ENCODE assay signal across 8 cellular contexts in genomic region chr14:80942158-80942738, GRCh38. TPM values are rescaled to one million over a fixed set of nuclear protein-coding genes. Genes with fewer than 3 reads are reported as not detected.
A peak's percentile ranks its signal among the peaks of the same experiment; 100 is the strongest.
DNase-seq lines count a peak whose midpoint lies in the region; ATAC-seq lines count a peak whose summit lies in the region.

No MANE protein-coding gene starts in this region.

- no peaks in the 10 kb centered on the region for H3K27me3 Mint-ChIP-seq in activated CD8-positive, alpha-beta T cell treated with anti-CD3 and anti-CD28 coated beads, Interleukin-2, amount 10 ng/mL, durations not matched to agents 7 days and 5 days (ENCODE audit: low read depth)

- peak; percentile 7 for DNase-seq in stimulated activated CD4-positive, alpha-beta T cell treated with anti-CD3 and anti-CD28 coated beads, Interleukin-15, amount 100 ng/mL, for 24 hours
- DNase-seq in stimulated activated CD4-positive, alpha-beta T cell treated with anti-CD3 and anti-CD28 coated beads, Interleukin-4, amount 100 ng/mL, for 24 hours, result no peak
- no peak for DNase-seq in activated CD8-positive, alpha-beta T cell treated with anti-CD3 and anti-CD28 coated beads, Interleukin-2, amount 10 ng/mL, durations not matched to agents 7 days and 5 days
- no peak for DNase-seq in SKM-1 (lab: John Stamatoyannopoulos, UW; ENCODE audit: unreplicated experiment)
- DNase-seq in HuH-7.5 (ENCODE audit: low spot score), result no peak

- H3K9me3 Mint-ChIP-seq in activated CD8-positive, alpha-beta T cell treated with anti-CD3 and anti-CD28 coated beads, Interleukin-2, amount 10 ng/mL, durations not matched to agents 7 days and 5 days (ENCODE audit: insufficient read depth), result no peaks in the 10 kb centered on the region

- POLR2A ChIA-PET in activated CD8-positive, alpha-beta T cell treated with anti-CD3 and anti-CD28 coated beads, Interleukin-2, amount 10 ng/mL, durations not matched to agents 7 days and 5 days (lab: Charles Lee), result interaction anchor here (1.0 to 4.7 kb wide), 9 partner anchors 9 to 279 kb away, joined by 3 to 43 read pairs (median 7); partner anchors contain the start of genes GTF2A1 and TSHR

- H3K4me3 ChIP-seq in iPS-11a (ENCODE audit: low read depth, low read length) (peak overlapping the region; percentile 94), thymus (ENCODE audit: low read length) (peak overlapping the region; percentile 76)

- peaks cover 1% of the 10 kb centered on the region for H3K36me3 Mint-ChIP-seq in activated CD8-positive, alpha-beta T cell treated with anti-CD3 and anti-CD28 coated beads, Interleukin-2, amount 10 ng/mL, durations not matched to agents 7 days and 5 days (ENCODE audit: low read depth)

- H3K27me3 ChIP-seq in thymus (ENCODE audit: control insufficient read depth, insufficient read depth), result no peaks in the 10 kb centered on the region

- CTCF ChIA-PET in activated CD8-positive, alpha-beta T cell treated with anti-CD3 and anti-CD28 coated beads, Interleukin-2, amount 10 ng/mL, durations not matched to agents 7 days and 5 days (lab: Charles Lee), result interaction anchor here (1.1 to 4.4 kb wide), 10 partner anchors 9 to 228 kb away, joined by 3 to 38 read pairs (median 8); partner anchors contain the start of gene TSHR

- peaks cover 6% of the 10 kb centered on the region for H3K36me3 ChIP-seq in thymus (ENCODE audit: control insufficient read depth, insufficient read depth)

- peaks cover 31% of the 10 kb centered on the region for H3K4me1 Mint-ChIP-seq in activated CD8-positive, alpha-beta T cell treated with anti-CD3 and anti-CD28 coated beads, Interleukin-2, amount 10 ng/mL, durations not matched to agents 7 days and 5 days (ENCODE audit: low read depth)

- H3K9me3 ChIP-seq in thymus (ENCODE audit: control insufficient read depth), result no peaks in the 10 kb centered on the region

- WGBS in thymus, result 30% methylated on average over 5 of the region's 5 CpGs

- H3K27ac Mint-ChIP-seq in activated CD8-positive, alpha-beta T cell treated with anti-CD3 and anti-CD28 coated beads, Interleukin-2, amount 10 ng/mL, durations not matched to agents 7 days and 5 days, result peak overlapping the region; percentile 87

- ATAC-seq in HG03342 (IDR thresholded peaks at IDR 0.05; ENCODE audit: unreplicated experiment), result peak; percentile 11
- peak; percentile 44 for ATAC-seq in activated CD8-positive, alpha-beta T cell treated with anti-CD3 and anti-CD28 coated beads, Interleukin-2, amount 10 ng/mL, durations not matched to agents 7 days and 5 days

- H3K4me3 Mint-ChIP-seq in activated CD8-positive, alpha-beta T cell treated with anti-CD3 and anti-CD28 coated beads, Interleukin-2, amount 10 ng/mL, durations not matched to agents 7 days and 5 days, result peak overlapping the region; percentile 92

- H3K27ac ChIP-seq in thymus (ENCODE audit: low read depth), result peak overlapping the region; percentile 53

- peaks cover 12% of the 10 kb centered on the region for H3K4me1 ChIP-seq in thymus (ENCODE audit: control insufficient read depth, insufficient read depth, low read length)

RNA-seq across cellular contexts. Expression of gene CEP128, which starts 0.7 kb away (rescaled TPM):
- 10 to 100 TPM; 32.9 to 35.8 TPM for total RNA-seq in activated CD8-positive, alpha-beta T cell treated with anti-CD3 and anti-CD28 coated beads, Interleukin-2, amount 10 ng/mL, durations not matched to agents 7 days and 5 days
- 7.6 TPM for polyA plus RNA-seq in thymus

RNA-seq across cellular contexts. Expression of gene TSHR, which starts 13.2 kb away (rescaled TPM):
- total RNA-seq in activated CD8-positive, alpha-beta T cell treated with anti-CD3 and anti-CD28 coated beads, Interleukin-2, amount 10 ng/mL, durations not matched to agents 7 days and 5 days, result not detected
- polyA plus RNA-seq in thymus, result 10.3 TPM
